In genomic region chr18:50429207-50429948, GRCh38 we compare ENCODE assay signal across 8 cellular contexts. TPM values are rescaled to one million over a fixed set of nuclear protein-coding genes. Genes with fewer than 3 reads are reported as not detected.
DNase-seq lines count a peak whose midpoint lies in the region; ATAC-seq and TF ChIP-seq lines count a peak whose summit lies in the region.

No MANE protein-coding gene starts in this region.

- no peaks in the 10 kb centered on the region for H3K4me1 Mint-ChIP-seq in neural crest cell

- DNase-seq in AG09319 (ENCODE audit: extremely low read depth, low read depth) (no peak), NCI-H446 treated with DMSO at 0.1 percent for 48 hours (lab: John Stamatoyannopoulos, UW) (peak; percentile 4), dedifferentiated amniotic fluid mesenchymal stem cell (ENCODE audit: extremely low spot score) (peak; percentile 51), neural crest cell (ENCODE audit: low read depth, low spot score) (no peak), activated gamma-delta T cell treated with Interleukin-2 at 50 U/mL for 16 hours (no peak)
- DNase-seq in activated effector memory CD4-positive, alpha-beta T cell treated with anti-CD3 and anti-CD28 coated beads, Interleukin-2, amount 50 U/mL, for 16 hours, result no peak

- no peak overlapping the region for H3K4me3 Mint-ChIP-seq in neural crest cell

- H3K27me3 Mint-ChIP-seq in neural crest cell (ENCODE audit: low read depth), result no peaks in the 10 kb centered on the region

- H3K27ac Mint-ChIP-seq in neural crest cell (ENCODE audit: unreplicated experiment), result no peak overlapping the region

- ATAC-seq in GM21515 (IDR thresholded peaks at IDR 0.05; ENCODE audit: unreplicated experiment), result no peak

- peaks cover 6% of the 10 kb centered on the region for H3K9me3 Mint-ChIP-seq in neural crest cell

- TF ChIP-seq CTCF in AG09319 (IDR thresholded peaks at IDR 0.05; ENCODE audit: low read depth, low read length) (peak; percentile 46), GM12874 (IDR thresholded peaks at IDR 0.05; ENCODE audit: insufficient read depth, low read depth, low read length) (peak; percentile 19; the same call in 1 of the 2 replicates), neural crest cell (conservative IDR thresholded peaks at IDR 0.05) (peak; percentile 77)

- no peaks in the 10 kb centered on the region for H3K36me3 Mint-ChIP-seq in neural crest cell (ENCODE audit: low read depth)

RNA-seq across cellular contexts. Expression of gene SKA1, which starts 54.5 kb away (rescaled TPM):
- 28.9 and 30.3 TPM in 2 replicates for total RNA-seq in neural crest cell

Comparison
In these comparisons a context has a peak if more than half of its experiments do, and no peak if none do; other contexts are left out.
1. DNase-seq: peak in NCI-H446 treated with DMSO at 0.1 percent for 48 hours (single experiment) and dedifferentiated amniotic fluid mesenchymal stem cell (single experiment); none in AG09319 (single experiment), neural crest cell (single experiment), activated gamma-delta T cell treated with Interleukin-2 at 50 U/mL for 16 hours (single experiment) and activated effector memory CD4-positive, alpha-beta T cell treated with anti-CD3 and anti-CD28 coated beads, Interleukin-2, amount 50 U/mL, for 16 hours (single experiment).
2. CTCF ChIP-seq: peak in every context shown above with its lines; median percentile 77 in neural crest cell; 46 in AG09319; 19 in GM12874.